9 cellular contexts compared by ENCODE assay signal in genomic region chr20:56358070-56358469, GRCh38. TPM values are rescaled to one million over a fixed set of nuclear protein-coding genes. Genes with fewer than 3 reads are reported as not detected.
DNase-seq lines count a peak whose midpoint lies in the region; ATAC-seq and TF ChIP-seq lines count a peak whose summit lies in the region.
"Had no signal": no experiment of that assay in that cellular context is flagged by ENCODE, and none has a peak within 500 bp of the region (broad histone marks: within the 10 kb centered on the region; RNA-seq: fewer than 3 reads in every experiment).

No MANE protein-coding gene starts in this region.

- intact Hi-C loops in activated B cell treated with CpG ODN at 0.5 μM for 24 hours (cut with micrococcal nuclease) = loop anchor here (1.0 to 2.0 kb wide), 2 partner anchors 34 to 111 kb away; partner anchors contain the start of genes AURKA, CSTF1 and RTF2

- no peaks in the 10 kb centered on the region for H3K27me3 Mint-ChIP-seq in activated naive CD4-positive, alpha-beta T cell treated with anti-CD3 and anti-CD28 coated beads, Interleukin-2, amount 50 U/mL, for 24 hours
- H3K27me3 Mint-ChIP-seq in activated B cell treated with CpG ODN at 0.5 μM for 24 hours (peaks cover 1% of the 10 kb centered on the region), memory B cell (peaks cover 1% of the 10 kb centered on the region)

- CTCF ChIA-PET in activated B cell treated with CpG ODN at 0.5 μM for 24 hours (lab: Charles Lee) = interaction anchor here (1.2 kb wide), 1 partner anchor 193 kb away, joined by 3 read pairs; no protein-coding TSS in a partner anchor

- H3K4me1 ChIP-seq in upper lobe of left lung = peaks cover 9 to 20% (median 16%) of the 10 kb centered on the region in 4 donors

- no peak for ATAC-seq in activated naive CD4-positive, alpha-beta T cell treated with anti-CD3 and anti-CD28 coated beads, Interleukin-2, amount 50 U/mL, for 72 hours
- ATAC-seq in activated B cell treated with CpG ODN at 0.5 μM for 24 hours (ENCODE audit: low read depth) (no peak), memory B cell (ENCODE audit: low read depth) (no peak), upper lobe of left lung (ENCODE audit: low FRiP score in 2 of 2) (no peak), HG02852 (IDR thresholded peaks at IDR 0.05; ENCODE audit: unreplicated experiment) (no peak)

- no peaks in the 10 kb centered on the region for H3K27me3 ChIP-seq in upper lobe of left lung

- TF ChIP-seq POLR2A in upper lobe of left lung (IDR thresholded peaks at IDR 0.05) = no peak

- POLR2A ChIA-PET in activated B cell treated with CpG ODN at 0.5 μM for 24 hours (lab: Charles Lee) = interaction anchor here (1.0 to 2.1 kb wide), 2 partner anchors 34 to 37 kb away, joined by 3 to 21 read pairs; partner anchors contain the start of genes AURKA and CSTF1

- no peak overlapping the region for H3K27ac Mint-ChIP-seq in activated naive CD4-positive, alpha-beta T cell treated with anti-CD3 and anti-CD28 coated beads, Interleukin-2, amount 50 U/mL, for 24 hours
- H3K27ac Mint-ChIP-seq in activated naive CD4-positive, alpha-beta T cell treated with anti-CD3 and anti-CD28 coated beads, Interleukin-2, amount 50 U/mL, for 72 hours = no peak overlapping the region
- no peak overlapping the region for H3K27ac Mint-ChIP-seq in activated B cell treated with CpG ODN at 0.5 μM for 24 hours
- H3K27ac Mint-ChIP-seq in memory B cell = no peak overlapping the region

- H3K4me1 Mint-ChIP-seq in activated naive CD4-positive, alpha-beta T cell treated with anti-CD3 and anti-CD28 coated beads, Interleukin-2, amount 50 U/mL, for 24 hours = peaks cover 18% of the 10 kb centered on the region
- peaks cover 16% of the 10 kb centered on the region for H3K4me1 Mint-ChIP-seq in activated B cell treated with CpG ODN at 0.5 μM for 24 hours
- H3K4me1 Mint-ChIP-seq in memory B cell = peaks cover 5% of the 10 kb centered on the region

- no peak for DNase-seq in activated naive CD4-positive, alpha-beta T cell treated with anti-CD3 and anti-CD28 coated beads, Interleukin-2, amount 50 U/mL, for 72 hours (ENCODE audit: low spot score in 2 of 2)
- DNase-seq in activated B cell treated with CpG ODN at 0.5 μM for 24 hours = no peak
- no peak for DNase-seq in memory B cell (ENCODE audit: low spot score in 2 of 2)
- no peak for DNase-seq in upper lobe of left lung
- DNase-seq in H4 (ENCODE audit: low spot score) = no peak
- DNase-seq in D341Med (ENCODE audit: low spot score) = no peak

- no peaks in the 10 kb centered on the region for H3K9me3 Mint-ChIP-seq in activated naive CD4-positive, alpha-beta T cell treated with anti-CD3 and anti-CD28 coated beads, Interleukin-2, amount 50 U/mL, for 24 hours
- H3K9me3 Mint-ChIP-seq in activated naive CD4-positive, alpha-beta T cell treated with anti-CD3 and anti-CD28 coated beads, Interleukin-2, amount 50 U/mL, for 72 hours = no peaks in the 10 kb centered on the region
- H3K9me3 Mint-ChIP-seq in activated B cell treated with CpG ODN at 0.5 μM for 24 hours (no peaks in the 10 kb centered on the region), memory B cell (no peaks in the 10 kb centered on the region)

- TF ChIP-seq CTCF in activated B cell treated with CpG ODN at 0.5 μM for 24 hours (IDR thresholded peaks at IDR 0.05) (no peak), upper lobe of left lung (IDR thresholded peaks at IDR 0.05) (no peak)

- H3K9me3 ChIP-seq in upper lobe of left lung = no peaks in the 10 kb centered on the region
- H3K9me3 ChIP-seq: neutrophil had no signal

- no peaks in the 10 kb centered on the region for H3K36me3 ChIP-seq in upper lobe of left lung

- H3K36me3 Mint-ChIP-seq in activated naive CD4-positive, alpha-beta T cell treated with anti-CD3 and anti-CD28 coated beads, Interleukin-2, amount 50 U/mL, for 24 hours = no peaks in the 10 kb centered on the region
- no peaks in the 10 kb centered on the region for H3K36me3 Mint-ChIP-seq in activated naive CD4-positive, alpha-beta T cell treated with anti-CD3 and anti-CD28 coated beads, Interleukin-2, amount 50 U/mL, for 72 hours
- H3K36me3 Mint-ChIP-seq in activated B cell treated with CpG ODN at 0.5 μM for 24 hours (ENCODE audit: low read depth) (no peaks in the 10 kb centered on the region), memory B cell (no peaks in the 10 kb centered on the region)

- H3K27ac ChIP-seq in upper lobe of left lung = no peak overlapping the region

- peak overlapping the region; percentile 76 for H3K4me3 Mint-ChIP-seq in activated naive CD4-positive, alpha-beta T cell treated with anti-CD3 and anti-CD28 coated beads, Interleukin-2, amount 50 U/mL, for 24 hours
- H3K4me3 Mint-ChIP-seq in activated B cell treated with CpG ODN at 0.5 μM for 24 hours = peak overlapping the region; percentile 80
- peak overlapping the region; percentile 64 for H3K4me3 Mint-ChIP-seq in memory B cell

- TF ChIP-seq EP300 in upper lobe of left lung (IDR thresholded peaks at IDR 0.05) = no peak

- H3K4me3 ChIP-seq in upper lobe of left lung = peak overlapping the region in 3 of 4 donors; percentile 81 to 100 (median 99)

- WGBS in upper lobe of left lung, 2 donors = 62 to 67% methylated on average over 6 of the region's 6 CpGs

RNA-seq across cellular contexts. Expression of gene FAM210B, which starts 0.7 kb away (rescaled TPM):
- 1 to 10 TPM; 5.8 to 6.3 TPM for total RNA-seq in activated naive CD4-positive, alpha-beta T cell treated with anti-CD3 and anti-CD28 coated beads, Interleukin-2, amount 50 U/mL, for 72 hours
- total RNA-seq in activated B cell treated with CpG ODN at 0.5 μM for 24 hours = 5.2 and 5.3 TPM in 2 replicates
- total RNA-seq in upper lobe of left lung = 10 to 100 TPM; 15.0 to 41.2 (median 31.6) TPM
- total RNA-seq in H4 (2014; rRNA removed; shearing (Covaris generic)) = 13.0 and 14.4 TPM in 2 replicates

RNA-seq across cellular contexts. Expression of gene AURKA, which starts 33.9 kb away (rescaled TPM):
- 100 to 1,000 TPM in 1 of 2 donors, 10 to 100 TPM in 1; 93.0 to 130 TPM for total RNA-seq in activated naive CD4-positive, alpha-beta T cell treated with anti-CD3 and anti-CD28 coated beads, Interleukin-2, amount 50 U/mL, for 72 hours
- total RNA-seq in activated B cell treated with CpG ODN at 0.5 μM for 24 hours (3.8 and 4.7 TPM in 2 replicates), upper lobe of left lung (1 to 10 TPM in 4 of 6 donors, under 1 TPM in 1, not detected in 1; 0.44 to 3.9 (median 3.3) TPM)
- 97.8 and 119 TPM in 2 replicates for total RNA-seq in H4 (2014; rRNA removed; shearing (Covaris generic))

RNA-seq across cellular contexts. Expression of gene CSTF1, which starts 34.4 kb away (rescaled TPM):
- 10 to 100 TPM; 68.5 to 88.7 TPM for total RNA-seq in activated naive CD4-positive, alpha-beta T cell treated with anti-CD3 and anti-CD28 coated beads, Interleukin-2, amount 50 U/mL, for 72 hours
- 31.4 and 36.2 TPM in 2 replicates for total RNA-seq in activated B cell treated with CpG ODN at 0.5 μM for 24 hours
- 10 to 100 TPM in 5 of 6 donors, 1 to 10 TPM in 1; 3.3 to 30.5 (median 22.5) TPM for total RNA-seq in upper lobe of left lung
- total RNA-seq in H4 (2014; rRNA removed; shearing (Covaris generic)) = 60.8 and 69.9 TPM in 2 replicates

RNA-seq across cellular contexts. Expression of gene CASS4, which starts 54.0 kb away (rescaled TPM):
- total RNA-seq in activated naive CD4-positive, alpha-beta T cell treated with anti-CD3 and anti-CD28 coated beads, Interleukin-2, amount 50 U/mL, for 72 hours = 1 to 10 TPM; 5.1 to 6.5 TPM
- total RNA-seq in activated B cell treated with CpG ODN at 0.5 μM for 24 hours (0.29 and 0.51 TPM in 2 replicates), upper lobe of left lung (10 to 100 TPM; 13.4 to 31.4 (median 19.5) TPM)
- 0.06 and 0.10 TPM in 2 replicates for total RNA-seq in H4 (2014; rRNA removed; shearing (Covaris generic))

Comparison
In these comparisons a context has a peak if more than half of its experiments do, and no peak if none do; other contexts are left out.
1. RNA of gene AURKA, which starts 33.9 kb away (total RNA-seq): 93.0 to 130 TPM in activated naive CD4-positive, alpha-beta T cell treated with anti-CD3 and anti-CD28 coated beads, Interleukin-2, amount 50 U/mL, for 72 hours and 97.8 to 119 TPM in H4; 3.8 to 4.7 TPM in activated B cell treated with CpG ODN at 0.5 μM for 24 hours and 0.44 to 3.9 TPM in upper lobe of left lung; every median in the first group is over 10 times any median in the second.
2. Peak in every context shown above with its lines, with median percentiles within 50 percentile points of each other: H3K4me3 Mint-ChIP-seq.